Comparison of ENCODE assay signal across 15 cellular contexts in the genomic region with DNA sequence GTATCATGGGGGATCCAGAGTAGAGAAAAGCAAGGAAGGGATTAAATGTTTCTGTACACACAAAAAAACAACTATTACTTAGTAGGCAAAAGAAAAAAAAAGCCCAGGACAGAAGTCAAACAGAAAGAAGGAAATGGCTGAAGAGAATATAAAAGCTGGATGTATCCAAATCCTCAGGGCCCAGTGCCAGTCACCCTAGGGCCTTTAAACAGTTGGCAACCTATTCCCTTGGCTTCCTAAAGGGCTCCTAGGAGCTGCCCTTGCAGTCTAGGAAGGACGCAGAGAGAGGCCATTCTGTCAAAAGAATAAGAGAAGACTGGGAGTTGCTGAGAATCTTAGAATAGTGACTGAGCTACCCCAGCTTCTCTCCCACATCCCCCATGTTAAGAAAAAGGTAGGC. TPM values are rescaled to one million over a fixed set of nuclear protein-coding genes. Genes with fewer than 3 reads are reported as not detected.
DNase-seq lines count a peak whose midpoint lies in the region; ATAC-seq and TF ChIP-seq lines count a peak whose summit lies in the region.
"Had no signal": no experiment of that assay in that cellular context is flagged by ENCODE, and none has a peak within 500 bp of the region (broad histone marks: within the 10 kb centered on the region; RNA-seq: fewer than 3 reads in every experiment).

No MANE protein-coding gene starts in this region.

- CTCF ChIA-PET in CD4-positive, alpha-beta T cell (lab: Charles Lee): no interaction called here

- WGBS in esophagus muscularis mucosa: 77% methylated on average over 1 of the region's 1 CpG
- WGBS in sigmoid colon, 2 donors: 84 to 91% methylated on average over 1 of the region's 1 CpG

- no peak for TF ChIP-seq POLR2A in esophagus muscularis mucosa (IDR thresholded peaks at IDR 0.05; ENCODE audit: low read depth)
- TF ChIP-seq POLR2A in sigmoid colon (IDR thresholded peaks at IDR 0.05): no peak

- H3K27ac ChIP-seq in CD4-positive, alpha-beta T cell (ENCODE audit: low read depth, low read length): no peak overlapping the region
- peak overlapping the region; percentile 20 to 50 (median 40) for H3K27ac ChIP-seq in esophagus muscularis mucosa (replicated peaks in 1 of 4)
- H3K27ac ChIP-seq in sigmoid colon: peak overlapping the region in 3 of 4 donors; percentile 33 to 51 (median 51)
- H3K27ac ChIP-seq: BLaER1 treated with 17β-estradiol and CSF1 and Interleukin-3, amounts not matched to agents 10 nM and 100 nM had no signal

- H3K4me3 ChIP-seq in LNCaP clone FGC (ENCODE audit: low read depth, low read length) (no peak overlapping the region), esophagus muscularis mucosa (no peak overlapping the region), sigmoid colon (no peak overlapping the region)
- H3K4me3 ChIP-seq: BLaER1 treated with 17β-estradiol and CSF1 and Interleukin-3, amounts not matched to agents 10 nM and 100 nM had no signal

- POLR2A ChIA-PET in CD4-positive, alpha-beta T cell (lab: Charles Lee): interaction anchor here (1.0 to 1.5 kb wide), 2 partner anchors 9 to 13 kb away, joined by 3 to 7 read pairs; no protein-coding TSS in a partner anchor

- H3K4me3 Mint-ChIP-seq in CD4-positive, alpha-beta T cell: peak overlapping the region; percentile 31
- H3K4me3 Mint-ChIP-seq: nephron progenitor cell had no signal

- ATAC-seq in CD4-positive, alpha-beta T cell (ENCODE audit: poor library complexity): no peak

- no peaks in the 10 kb centered on the region for H3K9me3 Mint-ChIP-seq in CD4-positive, alpha-beta T cell
- H3K9me3 Mint-ChIP-seq: nephron progenitor cell had no signal

- H3K36me3 Mint-ChIP-seq in CD4-positive, alpha-beta T cell (ENCODE audit: low read depth): peaks cover 84% of the 10 kb centered on the region

- no peak for DNase-seq in CD4-positive, alpha-beta T cell
- DNase-seq in LNCaP clone FGC (ENCODE audit: low read depth): peak; percentile 52
- DNase-seq in esophagus muscularis mucosa (ENCODE audit: extremely low spot score): no peak
- no peak for DNase-seq in sigmoid colon
- no peak for DNase-seq in cortex of kidney (lab: John Stamatoyannopoulos, UW)
- DNase-seq in DMS53 treated with DMSO at 0.1 percent for 48 hours (lab: John Stamatoyannopoulos, UW; ENCODE audit: unreplicated experiment): no peak
- DNase-seq in NOMO-1 treated with DMSO at 0.1 percent for 48 hours (lab: John Stamatoyannopoulos, UW; ENCODE audit: unreplicated experiment): no peak
- DNase-seq in ACHN: no peak
- DNase-seq: dermis blood vessel endothelial cell; DMS79 treated with DMSO at 0.1 percent for 48 hours; GOT3; NCI-H82; nephron progenitor cell; stimulated activated naive CD4-positive, alpha-beta T cell had no signal

- no peaks in the 10 kb centered on the region for H3K27me3 Mint-ChIP-seq in CD4-positive, alpha-beta T cell

- TF ChIP-seq CTCF in CD4-positive, alpha-beta T cell (IDR thresholded peaks at IDR 0.05): no peak
- TF ChIP-seq CTCF in LNCaP clone FGC (IDR thresholded peaks at IDR 0.05; ENCODE audit: control insufficient read depth, extremely low read depth, insufficient read depth) (no peak), esophagus muscularis mucosa (IDR thresholded peaks at IDR 0.05) (no peak), sigmoid colon (IDR thresholded peaks at IDR 0.05) (no peak)

- H3K4me1 Mint-ChIP-seq in CD4-positive, alpha-beta T cell (ENCODE audit: low read depth): peaks cover 55% of the 10 kb centered on the region

- H3K27me3 ChIP-seq in CD4-positive, alpha-beta T cell (ENCODE audit: control insufficient read depth, insufficient read depth, low read length): no peaks in the 10 kb centered on the region
- H3K27me3 ChIP-seq in esophagus muscularis mucosa (no peaks in the 10 kb centered on the region), sigmoid colon (no peaks in the 10 kb centered on the region)
- H3K27me3 ChIP-seq: BLaER1 treated with 17β-estradiol and CSF1 and Interleukin-3, amounts not matched to agents 10 nM and 100 nM had no signal

- TF ChIP-seq EP300 in esophagus muscularis mucosa (IDR thresholded peaks at IDR 0.05) (no peak), sigmoid colon (IDR thresholded peaks at IDR 0.05) (no peak)

- H3K4me1 ChIP-seq in esophagus muscularis mucosa: peaks cover 28 to 44% (median 43%) of the 10 kb centered on the region in 4 donors
- peaks cover 0 to 41% (median 28%) of the 10 kb centered on the region in 4 donors for H3K4me1 ChIP-seq in sigmoid colon

- intact Hi-C loops in CD4-positive, alpha-beta T cell (cut with DNase I, micrococcal nuclease): loop anchor here in 1 of 2 experiments (5.0 kb wide), 1 partner anchor 215 kb away; no protein-coding TSS in a partner anchor
- intact Hi-C loops in esophagus muscularis mucosa (cut with DNase I) (no loop called here), sigmoid colon (cut with DNase I) (no loop called here)

- H3K36me3 ChIP-seq in esophagus muscularis mucosa: peaks cover 41 to 80% (median 78%) of the 10 kb centered on the region in 4 donors
- peaks cover 28 to 76% (median 39%) of the 10 kb centered on the region in 4 donors for H3K36me3 ChIP-seq in sigmoid colon

- no peaks in the 10 kb centered on the region for H3K9me3 ChIP-seq in CD4-positive, alpha-beta T cell (ENCODE audit: control insufficient read depth, low read length)
- H3K9me3 ChIP-seq in esophagus muscularis mucosa (no peaks in the 10 kb centered on the region), sigmoid colon (no peaks in the 10 kb centered on the region)
- H3K9me3 ChIP-seq: BLaER1 treated with 17β-estradiol and CSF1 and Interleukin-3, amounts not matched to agents 10 nM and 100 nM had no signal

- peak overlapping the region; percentile 36 for H3K27ac Mint-ChIP-seq in CD4-positive, alpha-beta T cell
- H3K27ac Mint-ChIP-seq: nephron progenitor cell had no signal

- in situ Hi-C loops in ACHN (cut with HindIII; ENCODE audit: low pct_ligation_motif_present, low pct_unique_long_range_greater_than_20kb, low sequenced_read_pairs): no loop called here

RNA-seq across cellular contexts. Expression of a gene that starts 5.0 kb away (rescaled TPM):
- 10 to 100 TPM; 40.8 to 44.3 TPM for total RNA-seq in CD4-positive, alpha-beta T cell
- total RNA-seq in esophagus muscularis mucosa: 10 to 100 TPM; 14.1 to 26.5 (median 21.8) TPM
- total RNA-seq in sigmoid colon: 10 to 100 TPM; 10.7 to 19.3 (median 14.8) TPM
- 10 to 100 TPM; 13.4 to 33.4 (median 16.8) TPM for polyA plus RNA-seq in sigmoid colon

RNA-seq across cellular contexts. Expression of a gene that starts 6.1 kb away (rescaled TPM):
- total RNA-seq in CD4-positive, alpha-beta T cell: 10 to 100 TPM; 28.6 to 31.5 TPM
- 10 to 100 TPM; 12.8 to 22.1 (median 15.8) TPM for total RNA-seq in esophagus muscularis mucosa
- total RNA-seq in sigmoid colon: 10 to 100 TPM; 16.6 to 30.9 (median 21.3) TPM
- 10 to 100 TPM in 2 of 3 donors, 1 to 10 TPM in 1; 7.4 to 17.7 (median 16.2) TPM for polyA plus RNA-seq in sigmoid colon

RNA-seq across cellular contexts. Expression of a gene that starts 13.0 kb away (rescaled TPM):
- 10 to 100 TPM; 44.4 to 45.6 TPM for total RNA-seq in CD4-positive, alpha-beta T cell
- total RNA-seq in esophagus muscularis mucosa: 10 to 100 TPM; 13.3 to 25.3 (median 16.3) TPM
- total RNA-seq in sigmoid colon: 10 to 100 TPM; 11.4 to 24.1 (median 13.1) TPM
- 10 to 100 TPM; 16.2 to 22.2 (median 17.3) TPM for polyA plus RNA-seq in sigmoid colon

RNA-seq across cellular contexts. Expression of a gene that starts 18.6 kb away (rescaled TPM):
- total RNA-seq in CD4-positive, alpha-beta T cell: 10 to 100 TPM; 96.6 to 97.8 TPM
- total RNA-seq in esophagus muscularis mucosa: 10 to 100 TPM; 62.8 to 86.1 (median 71.6) TPM
- total RNA-seq in sigmoid colon: 10 to 100 TPM; 49.0 to 77.8 (median 70.3) TPM
- polyA plus RNA-seq in sigmoid colon: 100 to 1,000 TPM; 129 to 249 (median 232) TPM

RNA-seq across cellular contexts. Expression of a gene that starts 26.5 kb away (rescaled TPM):
- total RNA-seq in CD4-positive, alpha-beta T cell: under 1 TPM; 0.28 to 0.60 TPM
- 100 to 1,000 TPM in 1 of 4 donors, 10 to 100 TPM in 1, 1 to 10 TPM in 2; 2.5 to 126 (median 12.0) TPM for total RNA-seq in esophagus muscularis mucosa
- 10 to 100 TPM in 2 of 4 donors, 1 to 10 TPM in 2; 6.4 to 78.2 (median 10.8) TPM for total RNA-seq in sigmoid colon
- polyA plus RNA-seq in sigmoid colon: 1 to 10 TPM in 1 of 3 donors, under 1 TPM in 2; 0.23 to 4.5 (median 0.60) TPM
